20 cellular contexts compared by ENCODE assay signal in genomic region chr2:123717616-123718279, GRCh38.
"Had no signal": no experiment of that assay in that cellular context is flagged by ENCODE, and none has a peak within 500 bp of the region (broad histone marks: within the 10 kb centered on the region; RNA-seq: fewer than 3 reads in every experiment).

No MANE protein-coding gene starts in this region.

- H3K36me3 Mint-ChIP-seq: natural killer cell; neural progenitor cell; stimulated activated effector memory CD8-positive, alpha-beta T cell treated with anti-CD3 and anti-CD28 coated beads, Interleukin-12 subunit alpha, Interleukin-12 subunit beta, amount 100 ng/mL, for 72 hours; type B pancreatic cell had no signal

- H3K4me3 Mint-ChIP-seq: natural killer cell; neural progenitor cell; stimulated activated effector memory CD8-positive, alpha-beta T cell treated with anti-CD3 and anti-CD28 coated beads, Interleukin-12 subunit alpha, Interleukin-12 subunit beta, amount 100 ng/mL, for 72 hours; type B pancreatic cell had no signal

- H3K27ac Mint-ChIP-seq: natural killer cell; neural progenitor cell; progenitor cell of endocrine pancreas; stimulated activated effector memory CD8-positive, alpha-beta T cell treated with anti-CD3 and anti-CD28 coated beads, Interleukin-12 subunit alpha, Interleukin-12 subunit beta, amount 100 ng/mL, for 72 hours; type B pancreatic cell had no signal

- DNase-seq: dorsolateral prefrontal cortex; effector CD8-positive, alpha-beta T cell; heart left ventricle; hippocampal formation; mammary epithelial cell; natural killer cell; nucleus accumbens; ovary; right lobe of liver; stimulated activated CD4-positive, alpha-beta T cell treated with anti-CD3 and anti-CD28 coated beads, Interleukin-4, amount 100 ng/mL, for 1 hour; stimulated activated CD8-positive, alpha-beta memory T cell treated with anti-CD3 and anti-CD28 coated beads, Interleukin-4, amount 100 ng/mL, for 48 hours; stimulated activated naive CD8-positive, alpha-beta T cell treated with anti-CD3 and anti-CD28 coated beads, Interleukin-15, Interleukin-2, amounts not matched to agents 100 U/mL and 50 U/mL, for 24 hours; thyroid gland; uterus had no signal

- H3K27ac ChIP-seq: coronary artery, dorsolateral prefrontal cortex, heart left ventricle, neural progenitor cell, ovary, right lobe of liver, suprapubic skin, thyroid gland, uterus had no signal

- H3K27me3 Mint-ChIP-seq: progenitor cell of endocrine pancreas had no signal

- H3K4me1 ChIP-seq: heart left ventricle, neural progenitor cell, right lobe of liver, suprapubic skin, thyroid gland, uterus had no signal

- H3K4me1 Mint-ChIP-seq: natural killer cell; stimulated activated effector memory CD8-positive, alpha-beta T cell treated with anti-CD3 and anti-CD28 coated beads, Interleukin-12 subunit alpha, Interleukin-12 subunit beta, amount 100 ng/mL, for 72 hours had no signal

- H3K36me3 ChIP-seq: heart left ventricle, neural progenitor cell, ovary, right lobe of liver, suprapubic skin, thyroid gland, uterus had no signal

- H3K4me3 ChIP-seq: coronary artery, dorsolateral prefrontal cortex, heart left ventricle, neural progenitor cell, ovary, right lobe of liver, suprapubic skin, thyroid gland, uterus had no signal

- H3K27me3 ChIP-seq: dorsolateral prefrontal cortex, heart left ventricle, neural progenitor cell, ovary, right lobe of liver, suprapubic skin, thyroid gland, uterus had no signal

- H3K9me3 ChIP-seq: ovary, right lobe of liver, thyroid gland, uterus had no signal
